2 cellular contexts compared by ENCODE assay signal in the genomic region with DNA sequence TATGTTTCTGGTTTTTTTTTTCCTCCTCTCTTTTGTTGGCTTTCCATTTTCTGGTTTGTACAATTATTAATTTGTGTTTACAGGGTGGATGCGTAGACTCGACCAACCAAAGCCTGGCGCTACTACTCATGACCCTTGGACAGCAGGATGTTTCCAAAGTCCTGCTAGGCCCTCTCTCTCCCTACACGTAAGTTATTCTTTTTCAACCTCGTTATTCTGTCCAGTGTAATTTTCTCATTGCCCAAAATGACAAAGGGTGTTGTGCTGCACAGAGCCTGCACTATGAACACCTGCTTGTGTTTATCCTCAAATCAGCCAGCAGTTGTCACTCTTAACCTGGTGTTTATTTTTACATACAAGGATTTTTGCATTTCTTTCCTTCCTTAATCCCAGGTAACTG.
TF ChIP-seq lines count a peak whose summit lies in the region.

No MANE protein-coding gene starts in this region.

TF ChIP-seq in HCT116, 20 proteins besides CTCF, POLR2A, EP300 and RAD21 (continued from another document):
- TF ChIP-seq, protein P1, sequence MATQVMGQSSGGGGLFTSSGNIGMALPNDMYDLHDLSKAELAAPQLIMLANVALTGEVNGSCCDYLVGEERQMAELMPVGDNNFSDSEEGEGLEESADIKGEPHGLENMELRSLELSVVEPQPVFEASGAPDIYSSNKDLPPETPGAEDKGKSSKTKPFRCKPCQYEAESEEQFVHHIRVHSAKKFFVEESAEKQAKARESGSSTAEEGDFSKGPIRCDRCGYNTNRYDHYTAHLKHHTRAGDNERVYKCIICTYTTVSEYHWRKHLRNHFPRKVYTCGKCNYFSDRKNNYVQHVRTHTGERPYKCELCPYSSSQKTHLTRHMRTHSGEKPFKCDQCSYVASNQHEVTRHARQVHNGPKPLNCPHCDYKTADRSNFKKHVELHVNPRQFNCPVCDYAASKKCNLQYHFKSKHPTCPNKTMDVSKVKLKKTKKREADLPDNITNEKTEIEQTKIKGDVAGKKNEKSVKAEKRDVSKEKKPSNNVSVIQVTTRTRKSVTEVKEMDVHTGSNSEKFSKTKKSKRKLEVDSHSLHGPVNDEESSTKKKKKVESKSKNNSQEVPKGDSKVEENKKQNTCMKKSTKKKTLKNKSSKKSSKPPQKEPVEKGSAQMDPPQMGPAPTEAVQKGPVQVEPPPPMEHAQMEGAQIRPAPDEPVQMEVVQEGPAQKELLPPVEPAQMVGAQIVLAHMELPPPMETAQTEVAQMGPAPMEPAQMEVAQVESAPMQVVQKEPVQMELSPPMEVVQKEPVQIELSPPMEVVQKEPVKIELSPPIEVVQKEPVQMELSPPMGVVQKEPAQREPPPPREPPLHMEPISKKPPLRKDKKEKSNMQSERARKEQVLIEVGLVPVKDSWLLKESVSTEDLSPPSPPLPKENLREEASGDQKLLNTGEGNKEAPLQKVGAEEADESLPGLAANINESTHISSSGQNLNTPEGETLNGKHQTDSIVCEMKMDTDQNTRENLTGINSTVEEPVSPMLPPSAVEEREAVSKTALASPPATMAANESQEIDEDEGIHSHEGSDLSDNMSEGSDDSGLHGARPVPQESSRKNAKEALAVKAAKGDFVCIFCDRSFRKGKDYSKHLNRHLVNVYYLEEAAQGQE (IDR thresholded peaks at IDR 0.05; ENCODE audit: low read depth), result no peak
- TF ChIP-seq, protein P2, sequence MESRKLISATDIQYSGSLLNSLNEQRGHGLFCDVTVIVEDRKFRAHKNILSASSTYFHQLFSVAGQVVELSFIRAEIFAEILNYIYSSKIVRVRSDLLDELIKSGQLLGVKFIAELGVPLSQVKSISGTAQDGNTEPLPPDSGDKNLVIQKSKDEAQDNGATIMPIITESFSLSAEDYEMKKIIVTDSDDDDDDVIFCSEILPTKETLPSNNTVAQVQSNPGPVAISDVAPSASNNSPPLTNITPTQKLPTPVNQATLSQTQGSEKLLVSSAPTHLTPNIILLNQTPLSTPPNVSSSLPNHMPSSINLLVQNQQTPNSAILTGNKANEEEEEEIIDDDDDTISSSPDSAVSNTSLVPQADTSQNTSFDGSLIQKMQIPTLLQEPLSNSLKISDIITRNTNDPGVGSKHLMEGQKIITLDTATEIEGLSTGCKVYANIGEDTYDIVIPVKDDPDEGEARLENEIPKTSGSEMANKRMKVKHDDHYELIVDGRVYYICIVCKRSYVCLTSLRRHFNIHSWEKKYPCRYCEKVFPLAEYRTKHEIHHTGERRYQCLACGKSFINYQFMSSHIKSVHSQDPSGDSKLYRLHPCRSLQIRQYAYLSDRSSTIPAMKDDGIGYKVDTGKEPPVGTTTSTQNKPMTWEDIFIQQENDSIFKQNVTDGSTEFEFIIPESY (IDR thresholded peaks at IDR 0.05; ENCODE audit: extremely low read depth, insufficient replicate concordance, low read length), result no peak
- no peak for TF ChIP-seq YY1 (IDR thresholded peaks at IDR 0.05; ENCODE audit: extremely low read depth, insufficient replicate concordance, low read depth, low read length)
- no peak for TF ChIP-seq TCF7L2 (IDR thresholded peaks at IDR 0.05; ENCODE audit: borderline replicate concordance, extremely low read depth, insufficient read depth, insufficient read length)
- no peak for TF ChIP-seq ZFX (IDR thresholded peaks at IDR 0.05)
- TF ChIP-seq ELF1 (IDR thresholded peaks at IDR 0.05; ENCODE audit: borderline replicate concordance, low read depth), result no peak
- TF ChIP-seq SRF (IDR thresholded peaks at IDR 0.05; ENCODE audit: low read depth), result no peak
- no peak for TF ChIP-seq EZH2 (IDR thresholded peaks at IDR 0.05)

TF ChIP-seq in liver, 16 proteins besides CTCF, POLR2A, EP300 and RAD21 (continued from another document):
- TF ChIP-seq, protein P1 (IDR thresholded peaks at IDR 0.05), result peak; percentile 88
- TF ChIP-seq, protein P3, sequence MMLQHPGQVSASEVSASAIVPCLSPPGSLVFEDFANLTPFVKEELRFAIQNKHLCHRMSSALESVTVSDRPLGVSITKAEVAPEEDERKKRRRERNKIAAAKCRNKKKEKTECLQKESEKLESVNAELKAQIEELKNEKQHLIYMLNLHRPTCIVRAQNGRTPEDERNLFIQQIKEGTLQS (IDR thresholded peaks at IDR 0.05), result peak; percentile 23
- peak; percentile 56 to 79 for TF ChIP-seq RXRA (IDR thresholded peaks at IDR 0.05)
- TF ChIP-seq HNF4A (conservative IDR thresholded peaks at IDR 0.05), result peak; percentile 91 to 95
- no peak for TF ChIP-seq FOXA2 (IDR thresholded peaks at IDR 0.05)
- peak; percentile 88 for TF ChIP-seq SP1 (IDR thresholded peaks at IDR 0.05)
- TF ChIP-seq, protein P2 (IDR thresholded peaks at IDR 0.05), result peak; percentile 47
- TF ChIP-seq GABPA (IDR thresholded peaks at IDR 0.05 in 1 of 2, conservative IDR thresholded peaks at IDR 0.05 in 1 of 2), result peak in 1 of 2 donors; percentile 57
- peak; percentile 49 to 56 for TF ChIP-seq JUND (IDR thresholded peaks at IDR 0.05)
- peak; percentile 67 for TF ChIP-seq FOXA1 (IDR thresholded peaks at IDR 0.05)
- no peak for TF ChIP-seq NR2F2 (IDR thresholded peaks at IDR 0.05)
- TF ChIP-seq EGR1 (IDR thresholded peaks at IDR 0.05; ENCODE audit: low read depth in 2 of 2), result no peak
- TF ChIP-seq HNF4G (IDR thresholded peaks at IDR 0.05), result peak; percentile 52
- peak; percentile 32 for TF ChIP-seq TAF1 (conservative IDR thresholded peaks at IDR 0.05)
- TF ChIP-seq YY1 (IDR thresholded peaks at IDR 0.05), result peak; percentile 79
